Comparison of ENCODE assay signal across 37 cellular contexts in the genomic region with DNA sequence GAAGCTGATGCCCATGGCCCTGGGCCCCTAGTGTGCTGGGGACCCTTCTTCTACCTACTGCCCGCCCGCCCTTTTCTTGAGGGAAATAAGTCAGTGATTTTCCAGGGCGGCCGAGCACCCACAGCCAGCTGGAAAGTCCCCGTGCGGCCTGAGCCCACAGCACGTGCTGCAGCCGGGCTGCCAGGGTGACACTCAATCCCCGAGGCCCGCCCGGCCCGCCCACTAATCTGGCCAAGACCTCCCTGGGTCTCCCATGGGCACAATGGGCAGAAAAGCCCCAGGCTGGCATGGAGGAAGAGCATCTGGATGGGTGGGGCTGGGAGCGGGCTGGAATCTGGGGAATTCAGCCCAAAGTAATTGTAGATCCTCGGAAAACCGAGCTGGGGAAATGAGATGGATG. TPM values are rescaled to one million over a fixed set of nuclear protein-coding genes. Genes with fewer than 3 reads are reported as not detected.
"Had no signal": no experiment of that assay in that cellular context is flagged by ENCODE, and none has a peak within 500 bp of the region (broad histone marks: within the 10 kb centered on the region; RNA-seq: fewer than 3 reads in every experiment).

No MANE protein-coding gene starts in this region.

- ATAC-seq: activated CD4-positive, alpha-beta T cell treated with anti-CD3 and anti-CD28 coated beads for 36 hours; activated CD4-positive, CD25-positive, alpha-beta regulatory T cell treated with anti-CD3 and anti-CD28 coated beads, Interleukin-2, amount 50 U/mL, for 24 hours; activated CD8-positive, alpha-beta T cell treated with anti-CD3 and anti-CD28 coated beads, Interleukin-2, amount 10 ng/mL, durations not matched to agents 7 days and 5 days; activated naive CD4-positive, alpha-beta T cell treated with anti-CD3 and anti-CD28 coated beads, Interleukin-2, amount 50 U/mL, for 72 hours; body of pancreas; SK-N-SH treated with all-trans-retinoic acid at 6 μM for 48 hours had no signal

- H3K27me3 ChIP-seq: adrenal gland, body of pancreas had no signal

- H3K36me3 ChIP-seq: adrenal gland, breast epithelium had no signal

- H3K27ac ChIP-seq: adrenal gland, body of pancreas, breast epithelium, PC-9 had no signal

- FAIRE-seq: astrocyte, TTC549 had no signal

- H3K4me1 ChIP-seq: adrenal gland, body of pancreas, breast epithelium had no signal

- H3K9me3 ChIP-seq: adrenal gland, body of pancreas, breast epithelium had no signal

- H3K4me3 ChIP-seq: adrenal gland, body of pancreas, breast epithelium, PC-9 had no signal

- DNase-seq: activated CD4-positive, alpha-beta T cell treated with anti-CD3 and anti-CD28 coated beads for 36 hours; activated CD4-positive, alpha-beta T cell treated with anti-CD3 and anti-CD28 coated beads, Interleukin-2, amount 10 ng/mL, durations not matched to agents 7 days and 5 days; activated CD4-positive, alpha-beta T cell treated with anti-CD3 and anti-CD28 coated beads, Interleukin-2, amount 50 U/mL, for 48 hours; activated CD8-positive, alpha-beta T cell treated with anti-CD3 and anti-CD28 coated beads, Interleukin-2, amount 10 ng/mL, durations not matched to agents 7 days and 5 days; activated gamma-delta T cell treated with Interleukin-2 at 50 U/mL for 16 hours; activated naive CD4-positive, alpha-beta T cell treated with anti-CD3 and anti-CD28 coated beads for 36 hours; activated T-cell treated with anti-CD3 and anti-CD28 coated beads, Interleukin-2, amount 50 U/mL, for 24 hours; adrenal gland; body of pancreas; Karpas-422; KBM-7; NCI-H1092; NCI-H1417; NCI-H146; NCI-H1930; NCI-H2081 treated with DMSO at 0.1 percent for 48 hours; NCI-H226; NCI-H524 treated with DMSO at 0.1 percent for 48 hours; NCI-H748 treated with DMSO at 0.1 percent for 48 hours; NK-92 treated with Interleukin-12 subunit alpha and Interleukin-12 subunit beta, amount 100 ng/mL, for 24 hours; PC-9; SIG-M5; T-helper 1 cell; T-helper 2 cell; T-helper 9 cell had no signal

- H3K4me2 ChIP-seq: PC-9 had no signal

- H2AFZ ChIP-seq: PC-9 had no signal

RNA-seq across cellular contexts. Expression of gene WNT7B, which starts 24.8 kb away (rescaled TPM):
- total RNA-seq: activated CD4-positive, alpha-beta T cell treated with anti-CD3 and anti-CD28 coated beads for 36 hours; activated CD4-positive, alpha-beta T cell treated with anti-CD3 and anti-CD28 coated beads, Interleukin-2, amount 10 ng/mL, durations not matched to agents 7 days and 5 days; activated CD8-positive, alpha-beta T cell treated with anti-CD3 and anti-CD28 coated beads, Interleukin-2, amount 10 ng/mL, durations not matched to agents 7 days and 5 days; activated naive CD4-positive, alpha-beta T cell treated with anti-CD3 and anti-CD28 coated beads for 36 hours; activated T-helper 2 cell treated with anti-CD3 and anti-CD28 coated beads, Interferon-gamma antibody, Interleukin-2, Interleukin-4, amounts not matched to agents 10 μg/mL and 5 μg/mL and 100 μg/mL, durations not matched to agents 14 hours and 24 hours and 36 hours; cardiac septum; NCI-H460; OCI-LY7; SK-MEL-5 had no signal
- polyA plus RNA-seq: IgD-negative memory B cell had no signal
